29 cellular contexts compared by ENCODE assay signal in genomic region chr2:160319700-160320099, GRCh38.
"Had no signal": no experiment of that assay in that cellular context is flagged by ENCODE, and none has a peak within 500 bp of the region (broad histone marks: within the 10 kb centered on the region; RNA-seq: fewer than 3 reads in every experiment).

No MANE protein-coding gene starts in this region.

- ATAC-seq: left cardiac atrium; left lobe of liver; left ventricle myocardium superior; lower lobe of right lung; naive thymus-derived CD8-positive, alpha-beta T cell; right lobe of liver; stimulated activated memory B cell treated with anti-CD40 and anti-IgM and Interleukin-4, amounts not matched to agents 10 μg/mL and 1 μg/mL and 100 μg/mL, for 72 hours; stimulated activated naive CD8-positive, alpha-beta T cell treated with anti-CD3 and anti-CD28 coated beads, Interleukin-15, amount 100 ng/mL, for 72 hours; upper lobe of right lung had no signal

- DNase-seq: hippocampal formation; kidney glomerular epithelial cell; left cardiac atrium; left ventricle myocardium superior; lower lobe of right lung; mammary epithelial cell; mesenchymal stem cell; naive thymus-derived CD8-positive, alpha-beta T cell; nucleus accumbens; ovary; right lobe of liver; stimulated activated CD4-positive, alpha-beta T cell treated with anti-CD3 and anti-CD28 coated beads, Interleukin-1b, Interleukin-23, amount 100 ng/mL, for 48 hours; stimulated activated CD4-positive, alpha-beta T cell treated with anti-CD3 and anti-CD28 coated beads, Interleukin-2, amount 100 ng/mL, for 48 hours; stimulated activated CD4-positive, alpha-beta T cell treated with anti-CD3 and anti-CD28 coated beads, Interleukin-4, amount 100 ng/mL, for 4 hours; stimulated activated CD8-positive, alpha-beta memory T cell treated with anti-CD3 and anti-CD28 coated beads, Interleukin-4, amount 100 ng/mL, for 48 hours; stimulated activated naive CD4-positive, alpha-beta T cell treated with Interleukin-2 at 50 U/mL for 16 hours; stimulated activated naive CD8-positive, alpha-beta T cell treated with anti-CD3 and anti-CD28 coated beads, Interleukin-15, amount 100 ng/mL, for 72 hours; substantia nigra; tibial artery; trophoblast cell; upper lobe of right lung had no signal

- H3K27ac ChIP-seq: ovary, right atrium auricular region, right lobe of liver, thoracic aorta, tibial artery, upper lobe of right lung had no signal

- H3K36me3 ChIP-seq: lower lobe of right lung, ovary, right atrium auricular region, right lobe of liver, thoracic aorta, tibial artery, upper lobe of right lung had no signal

- H3K27me3 Mint-ChIP-seq: naive thymus-derived CD8-positive, alpha-beta T cell; progenitor cell of endocrine pancreas; stimulated activated memory B cell treated with anti-CD40 and anti-IgM and Interleukin-4, amounts not matched to agents 10 μg/mL and 1 μg/mL and 100 μg/mL, for 72 hours; stimulated activated naive CD8-positive, alpha-beta T cell treated with anti-CD3 and anti-CD28 coated beads, Interleukin-15, amount 100 ng/mL, for 72 hours had no signal

- H3K9me3 ChIP-seq: lower lobe of right lung, ovary, right atrium auricular region, right lobe of liver, thoracic aorta, tibial artery, upper lobe of right lung had no signal

- H3K27me3 ChIP-seq: ovary, right atrium auricular region, right lobe of liver, tibial artery, upper lobe of right lung had no signal

- H3K27ac Mint-ChIP-seq: progenitor cell of endocrine pancreas; stimulated activated memory B cell treated with anti-CD40 and anti-IgM and Interleukin-4, amounts not matched to agents 10 μg/mL and 1 μg/mL and 100 μg/mL, for 72 hours; stimulated activated naive CD8-positive, alpha-beta T cell treated with anti-CD3 and anti-CD28 coated beads, Interleukin-15, amount 100 ng/mL, for 72 hours had no signal

- H3K4me3 ChIP-seq: lower lobe of right lung, ovary, right atrium auricular region, right lobe of liver, smooth muscle cell, thoracic aorta, tibial artery, upper lobe of right lung had no signal

- H3K9me3 Mint-ChIP-seq: naive thymus-derived CD8-positive, alpha-beta T cell; nephron; stimulated activated memory B cell treated with anti-CD40 and anti-IgM and Interleukin-4, amounts not matched to agents 10 μg/mL and 1 μg/mL and 100 μg/mL, for 72 hours; stimulated activated naive CD8-positive, alpha-beta T cell treated with anti-CD3 and anti-CD28 coated beads, Interleukin-15, amount 100 ng/mL, for 72 hours had no signal

- H3K4me3 Mint-ChIP-seq: naive thymus-derived CD8-positive, alpha-beta T cell; nephron; neural crest cell; stimulated activated memory B cell treated with anti-CD40 and anti-IgM and Interleukin-4, amounts not matched to agents 10 μg/mL and 1 μg/mL and 100 μg/mL, for 72 hours; stimulated activated naive CD8-positive, alpha-beta T cell treated with anti-CD3 and anti-CD28 coated beads, Interleukin-15, amount 100 ng/mL, for 72 hours had no signal
